9 cellular contexts compared by ENCODE assay signal in genomic region chr5:176660860-176661641, GRCh38. TPM values are rescaled to one million over a fixed set of nuclear protein-coding genes. Genes with fewer than 3 reads are reported as not detected.
A peak's percentile ranks its signal among the peaks of the same experiment; 100 is the strongest.
DNase-seq lines count a peak whose midpoint lies in the region; ATAC-seq and TF ChIP-seq lines count a peak whose summit lies in the region.
"Had no signal": no experiment of that assay in that cellular context is flagged by ENCODE, and none has a peak within 500 bp of the region (broad histone marks: within the 10 kb centered on the region; RNA-seq: fewer than 3 reads in every experiment).

No MANE protein-coding gene starts in this region.

- no TSS peak for BruUV-seq in Calu3 (replicated peaks; lab: Mats Ljungman, UMichigan)

- no peak overlapping the region for H3K4me3 Mint-ChIP-seq in Calu3 (ENCODE audit: low read depth, unreplicated experiment)
- no peak overlapping the region for H3K4me3 Mint-ChIP-seq in glutamatergic neuron (ENCODE audit: unreplicated experiment)
- H3K4me3 Mint-ChIP-seq: dendritic cell treated with granulocyte-macrophage colony-stimulating factor and Interleukin-4, amounts not matched to agents 40 ng/mL and 50 ng/mL, for 4 days had no signal

- H3K27me3 Mint-ChIP-seq in Calu3 (ENCODE audit: unreplicated experiment) (peaks cover 27% of the 10 kb centered on the region), glutamatergic neuron (ENCODE audit: unreplicated experiment) (peaks cover 5% of the 10 kb centered on the region)

- DNase-seq in Calu3 (peak; percentile 88), LoVo (ENCODE audit: low spot score) (peak; percentile 82), glutamatergic neuron (peak; percentile 87), pons (ENCODE audit: low spot score) (peak; percentile 57), ureter (ENCODE audit: low spot score) (peak; percentile 73)
- DNase-seq in activated naive CD4-positive, alpha-beta T cell treated with Interleukin-2 at 50 U/mL for 16 hours: peak; percentile 83

- H3K4me1 Mint-ChIP-seq in Calu3 (ENCODE audit: low read depth, unreplicated experiment) (peaks cover 19% of the 10 kb centered on the region), glutamatergic neuron (ENCODE audit: low read depth, unreplicated experiment) (peaks cover 11% of the 10 kb centered on the region)

- peak; percentile 62 for ATAC-seq in GM21526 (IDR thresholded peaks at IDR 0.05; ENCODE audit: low FRiP score, unreplicated experiment)
- ATAC-seq in SK-N-SH treated with all-trans-retinoic acid at 6 μM for 48 hours: peak; percentile 93

- H3K27ac Mint-ChIP-seq in Calu3 (ENCODE audit: unreplicated experiment): no peak overlapping the region
- H3K27ac Mint-ChIP-seq in glutamatergic neuron (ENCODE audit: unreplicated experiment): no peak overlapping the region
- H3K27ac Mint-ChIP-seq: dendritic cell treated with granulocyte-macrophage colony-stimulating factor and Interleukin-4, amounts not matched to agents 40 ng/mL and 50 ng/mL, for 4 days had no signal

- TF ChIP-seq CTCF in Calu3 (IDR thresholded peaks at IDR 0.05; ENCODE audit: unreplicated experiment) (peak; percentile 99), glutamatergic neuron (IDR thresholded peaks at IDR 0.05; ENCODE audit: partially characterized antibody, unreplicated experiment) (peak; percentile 99)

- H3K36me3 Mint-ChIP-seq in Calu3 (ENCODE audit: insufficient read depth, unreplicated experiment) (peaks cover 27% of the 10 kb centered on the region), glutamatergic neuron (ENCODE audit: unreplicated experiment) (no peaks in the 10 kb centered on the region)

- intact Hi-C loops in Calu3 (cut with micrococcal nuclease; ENCODE audit: unreplicated experiment): loop anchor here (2.0 to 5.0 kb wide), 4 partner anchors 84 to 452 kb away; no protein-coding TSS in a partner anchor

- H3K9me3 Mint-ChIP-seq in Calu3 (ENCODE audit: low read depth, unreplicated experiment) (no peaks in the 10 kb centered on the region), glutamatergic neuron (ENCODE audit: unreplicated experiment) (no peaks in the 10 kb centered on the region)
- H3K9me3 Mint-ChIP-seq: dendritic cell treated with granulocyte-macrophage colony-stimulating factor and Interleukin-4, amounts not matched to agents 40 ng/mL and 50 ng/mL, for 4 days had no signal

- CTCF ChIA-PET in Calu3 (lab: Charles Lee): interaction anchor here (0.5 to 4.0 kb wide), 38 partner anchors 9 to 453 kb away, joined by 3 to 40 read pairs (median 5); partner anchors contain the start of genes FGFR4, TSPAN17, UIMC1 and UNC5A

TF ChIP-seq in SK-N-SH treated with all-trans-retinoic acid at 6 μM for 48 hours, 23 proteins besides CTCF, POLR2A, EP300 and RAD21:
- TF ChIP-seq RARB (CRISPR knock-in tag; IDR thresholded peaks at IDR 0.05) (no peak), ZFP3 (CRISPR knock-in tag; IDR thresholded peaks at IDR 0.05) (0 out of 2 replicates have a peak, but pooled peaks have one; percentile 35), TSHZ2 (CRISPR knock-in tag; IDR thresholded peaks at IDR 0.05) (no peak), SNAI2 (CRISPR knock-in tag; IDR thresholded peaks at IDR 0.05) (no peak), ZC3H10 (CRISPR knock-in tag; IDR thresholded peaks at IDR 0.05) (no peak), ZNF70 (CRISPR knock-in tag; IDR thresholded peaks at IDR 0.05) (no peak; the same call in 1 of the 2 replicates)
TF ChIP-seq in SK-N-SH treated with all-trans-retinoic acid at 6 μM for 48 hours: peak in this region for 1.

RNA-seq across cellular contexts. Expression of gene TSPAN17, which starts 13.8 kb away (rescaled TPM):
- 66.3 and 67.7 TPM in 2 replicates for total RNA-seq in Calu3 (2022)
- total RNA-seq in glutamatergic neuron (ENCODE audit: unreplicated experiment): 97.2 TPM
- total RNA-seq in ureter: 33.8 TPM

RNA-seq across cellular contexts. Expression of gene EIF4E1B, which starts 30.6 kb away (rescaled TPM):
- total RNA-seq in Calu3 (2022) (not detected in 2 replicates), glutamatergic neuron (ENCODE audit: unreplicated experiment) (not detected), ureter (not detected)

RNA-seq across cellular contexts. Expression of gene SNCB, which starts 30.7 kb away (rescaled TPM):
- not detected in 2 replicates for total RNA-seq in Calu3 (2022)
- 3.7 TPM for total RNA-seq in glutamatergic neuron (ENCODE audit: unreplicated experiment)
- total RNA-seq in ureter: not detected

RNA-seq across cellular contexts. Expression of gene GPRIN1, which starts 51.1 kb away (rescaled TPM):
- total RNA-seq in Calu3 (2022) (11.5 and 12.6 TPM in 2 replicates), glutamatergic neuron (ENCODE audit: unreplicated experiment) (72.3 TPM), ureter (0.13 TPM)

Comparison
In these comparisons a context has a peak if more than half of its experiments do, and no peak if none do; other contexts are left out.
1. Peak in every context shown above with its lines: DNase-seq and ATAC-seq.